13 cellular contexts compared by ENCODE assay signal in genomic region chr11:44737222-44737621, GRCh38.
"Had no signal": no experiment of that assay in that cellular context is flagged by ENCODE, and none has a peak within 500 bp of the region (broad histone marks: within the 10 kb centered on the region; RNA-seq: fewer than 3 reads in every experiment).

No MANE protein-coding gene starts in this region.

- ATAC-seq: activated CD8-positive, alpha-beta memory T cell treated with anti-CD3 and anti-CD28 coated beads, Interleukin-2, amount 10 ng/mL, durations not matched to agents 7 days and 5 days; left lung; stimulated activated memory B cell treated with anti-CD40 and anti-IgM and Interleukin-4, amounts not matched to agents 10 μg/mL and 1 μg/mL and 100 μg/mL, for 72 hours had no signal

- H3K27ac Mint-ChIP-seq: activated B cell treated with CpG ODN at 0.5 μM for 24 hours; activated CD4-positive, alpha-beta T cell treated with anti-CD3 and anti-CD28 coated beads, Interleukin-2, amount 10 ng/mL, durations not matched to agents 7 days and 5 days; activated CD8-positive, alpha-beta memory T cell treated with anti-CD3 and anti-CD28 coated beads, Interleukin-2, amount 10 ng/mL, durations not matched to agents 7 days and 5 days; stimulated activated memory B cell treated with anti-CD40 and anti-IgM and Interleukin-4, amounts not matched to agents 10 μg/mL and 1 μg/mL and 100 μg/mL, for 72 hours; type B pancreatic cell had no signal

- H3K9me3 Mint-ChIP-seq: activated B cell treated with CpG ODN at 0.5 μM for 24 hours; activated CD4-positive, alpha-beta T cell treated with anti-CD3 and anti-CD28 coated beads, Interleukin-2, amount 10 ng/mL, durations not matched to agents 7 days and 5 days; activated T-cell treated with anti-CD3 and anti-CD28 coated beads, Interleukin-2, amount 50 U/mL, for 4 hours; stimulated activated memory B cell treated with anti-CD40 and anti-IgM and Interleukin-4, amounts not matched to agents 10 μg/mL and 1 μg/mL and 100 μg/mL, for 72 hours; type B pancreatic cell had no signal

- DNase-seq: activated B cell treated with CpG ODN at 0.5 μM for 24 hours; activated CD4-positive, alpha-beta T cell treated with anti-CD3 and anti-CD28 coated beads, Interleukin-2, amount 10 ng/mL, durations not matched to agents 7 days and 5 days; activated CD8-positive, alpha-beta memory T cell treated with anti-CD3 and anti-CD28 coated beads, Interleukin-2, amount 10 ng/mL, durations not matched to agents 7 days and 5 days; activated gamma-delta T cell; activated T-cell treated with anti-CD3 and anti-CD28 coated beads, Interleukin-2, amount 50 U/mL, for 4 hours; foreskin melanocyte; left lung; mesenchymal stem cell; posterior cingulate gyrus; SK-N-SH; small intestine had no signal

- H3K4me1 Mint-ChIP-seq: activated B cell treated with CpG ODN at 0.5 μM for 24 hours; activated CD4-positive, alpha-beta T cell treated with anti-CD3 and anti-CD28 coated beads, Interleukin-2, amount 10 ng/mL, durations not matched to agents 7 days and 5 days; stimulated activated memory B cell treated with anti-CD40 and anti-IgM and Interleukin-4, amounts not matched to agents 10 μg/mL and 1 μg/mL and 100 μg/mL, for 72 hours had no signal

- H3K36me3 Mint-ChIP-seq: activated CD8-positive, alpha-beta memory T cell treated with anti-CD3 and anti-CD28 coated beads, Interleukin-2, amount 10 ng/mL, durations not matched to agents 7 days and 5 days; stimulated activated memory B cell treated with anti-CD40 and anti-IgM and Interleukin-4, amounts not matched to agents 10 μg/mL and 1 μg/mL and 100 μg/mL, for 72 hours had no signal

- H3K4me3 Mint-ChIP-seq: activated B cell treated with CpG ODN at 0.5 μM for 24 hours; activated CD4-positive, alpha-beta T cell treated with anti-CD3 and anti-CD28 coated beads, Interleukin-2, amount 10 ng/mL, durations not matched to agents 7 days and 5 days; activated CD8-positive, alpha-beta memory T cell treated with anti-CD3 and anti-CD28 coated beads, Interleukin-2, amount 10 ng/mL, durations not matched to agents 7 days and 5 days; activated T-cell treated with anti-CD3 and anti-CD28 coated beads, Interleukin-2, amount 50 U/mL, for 4 hours; stimulated activated memory B cell treated with anti-CD40 and anti-IgM and Interleukin-4, amounts not matched to agents 10 μg/mL and 1 μg/mL and 100 μg/mL, for 72 hours had no signal

- H3K27me3 Mint-ChIP-seq: activated CD4-positive, alpha-beta T cell treated with anti-CD3 and anti-CD28 coated beads, Interleukin-2, amount 10 ng/mL, durations not matched to agents 7 days and 5 days; type B pancreatic cell had no signal
